ENCODE assay signal across 1 cellular context in genomic region chr5:74201334-74202081, GRCh38.
TF ChIP-seq lines count a peak whose summit lies in the region.

No MANE protein-coding gene starts in this region.

TF ChIP-seq in IMR-90, 13 proteins besides CTCF, POLR2A, EP300 and RAD21 (continued from another document):
- TF ChIP-seq USF2 (IDR thresholded peaks at IDR 0.05; ENCODE audit: low read depth, low read length): no peak
- TF ChIP-seq CHD1 (IDR thresholded peaks at IDR 0.05; ENCODE audit: low read depth, low read length): no peak
